Comparison of ENCODE assay signal across 22 cellular contexts in genomic region chr2:184125867-184126266, GRCh38.
"Had no signal": no experiment of that assay in that cellular context is flagged by ENCODE, and none has a peak within 500 bp of the region (broad histone marks: within the 10 kb centered on the region; RNA-seq: fewer than 3 reads in every experiment).

No MANE protein-coding gene starts in this region.

- DNase-seq: activated CD4-positive, alpha-beta T cell treated with anti-CD3 and anti-CD28 coated beads for 4 hours; activated CD4-positive, alpha-beta T cell treated with anti-CD3 and anti-CD28 coated beads, Interleukin-2, amount 50 U/mL, for 48 hours; activated CD4-positive, CD25-positive, alpha-beta regulatory T cell; activated effector memory CD4-positive, alpha-beta T cell treated with Interleukin-2 at 50 U/mL for 16 hours; activated naive CD4-positive, alpha-beta T cell treated with anti-CD3 and anti-CD28 coated beads for 36 hours; activated naive CD8-positive, alpha-beta T cell treated with anti-CD3 and anti-CD28 coated beads, Interleukin-2, amount 10 ng/mL, durations not matched to agents 7 days and 5 days; activated T-cell treated with anti-CD3 and anti-CD28 coated beads, Interleukin-2, amount 50 U/mL, for 72 hours; amygdala; caudate nucleus; dermis blood vessel endothelial cell; effector CD8-positive, alpha-beta T cell; foreskin melanocyte; immature natural killer cell; left lung; naive thymus-derived CD8-positive, alpha-beta T cell; retina; stimulated activated CD4-positive, alpha-beta T cell treated with anti-CD3 and anti-CD28 coated beads, Interleukin-4, amount 100 ng/mL, for 1 hour; stimulated activated naive CD8-positive, alpha-beta T cell treated with anti-CD3 and anti-CD28 coated beads, Interleukin-15, Interleukin-2, amounts not matched to agents 100 U/mL and 50 U/mL, for 24 hours; T-helper 17 cell; upper lobe of left lung had no signal

- H3K27me3 ChIP-seq: left lung, upper lobe of left lung had no signal

- H3K36me3 ChIP-seq: left lung, upper lobe of left lung had no signal

- H3K27ac ChIP-seq: left lung, upper lobe of left lung had no signal

- H3K4me3 ChIP-seq: left lung, lung, upper lobe of left lung had no signal

- H3K9me3 ChIP-seq: upper lobe of left lung had no signal

- H3K4me1 ChIP-seq: left lung, upper lobe of left lung had no signal

- ATAC-seq: activated T-cell treated with anti-CD3 and anti-CD28 coated beads, Interleukin-2, amount 50 U/mL, for 72 hours; esophagus mucosa; left lung; naive thymus-derived CD8-positive, alpha-beta T cell; stimulated activated naive CD8-positive, alpha-beta T cell treated with anti-CD3 and anti-CD28 coated beads, Interleukin-15, Interleukin-2, amounts not matched to agents 100 U/mL and 50 U/mL, for 24 hours; T-helper 17 cell had no signal
